In the genomic region with DNA sequence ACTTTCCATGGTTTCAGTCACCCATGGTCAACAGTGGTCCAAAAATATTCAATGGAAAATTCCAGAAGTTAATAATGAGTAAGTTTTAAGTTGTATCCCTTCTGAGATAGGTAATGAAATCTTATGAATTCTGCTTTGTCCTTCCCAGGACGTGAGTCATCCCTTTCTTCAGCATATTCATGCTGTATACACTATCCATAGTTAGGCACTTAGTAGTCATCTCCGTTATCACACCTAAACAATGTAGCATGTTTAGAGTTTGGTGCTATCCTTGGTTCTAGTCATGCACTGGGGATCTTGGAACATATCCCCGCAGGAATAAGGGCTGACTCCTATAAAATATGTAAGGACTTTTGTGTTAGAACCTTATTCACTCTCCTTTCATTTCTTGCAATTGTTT, we compare ENCODE assay signal across 21 cellular contexts.
"Had no signal": no experiment of that assay in that cellular context is flagged by ENCODE, and none has a peak within 500 bp of the region (broad histone marks: within the 10 kb centered on the region; RNA-seq: fewer than 3 reads in every experiment).

No MANE protein-coding gene starts in this region.

- ATAC-seq: gastrocnemius medialis, heart left ventricle, left lobe of liver, psoas muscle, right lobe of liver, WTC11 had no signal

- H3K27ac ChIP-seq: cardiac muscle cell, esophagus squamous epithelium, gastrocnemius medialis, heart left ventricle, neural progenitor cell, psoas muscle, right lobe of liver, upper lobe of left lung had no signal

- DNase-seq: activated CD4-positive, alpha-beta T cell treated with anti-CD3 and anti-CD28 coated beads for 48 hours; activated CD8-positive, alpha-beta memory T cell treated with anti-CD3 and anti-CD28 coated beads for 24 hours; activated naive CD4-positive, alpha-beta T cell; aorta; esophagus squamous epithelium; gastrocnemius medialis; heart left ventricle; immature natural killer cell; naive B cell; psoas muscle; right lobe of liver; stimulated activated CD4-positive, alpha-beta T cell treated with anti-CD3 and anti-CD28 coated beads, Interleukin-4, amount 100 ng/mL, for 4 hours; stimulated activated CD8-positive, alpha-beta memory T cell treated with anti-CD3 and anti-CD28 coated beads, Interleukin-4, amount 100 ng/mL, for 48 hours; stimulated activated naive CD4-positive, alpha-beta T cell treated with Interleukin-2 at 50 U/mL for 16 hours; T-helper 2 cell; upper lobe of left lung had no signal

- H3K27me3 ChIP-seq: cardiac muscle cell, esophagus squamous epithelium, gastrocnemius medialis, heart left ventricle, neural progenitor cell, right lobe of liver, upper lobe of left lung had no signal

- H3K36me3 ChIP-seq: cardiac muscle cell, esophagus squamous epithelium, gastrocnemius medialis, heart left ventricle, neural progenitor cell, right lobe of liver, upper lobe of left lung had no signal

- H3K4me3 ChIP-seq: cardiac muscle cell, esophagus squamous epithelium, gastrocnemius medialis, heart left ventricle, neural progenitor cell, psoas muscle, right lobe of liver, smooth muscle cell, upper lobe of left lung had no signal
